ENCODE assay signal across 9 cellular contexts in the genomic region with DNA sequence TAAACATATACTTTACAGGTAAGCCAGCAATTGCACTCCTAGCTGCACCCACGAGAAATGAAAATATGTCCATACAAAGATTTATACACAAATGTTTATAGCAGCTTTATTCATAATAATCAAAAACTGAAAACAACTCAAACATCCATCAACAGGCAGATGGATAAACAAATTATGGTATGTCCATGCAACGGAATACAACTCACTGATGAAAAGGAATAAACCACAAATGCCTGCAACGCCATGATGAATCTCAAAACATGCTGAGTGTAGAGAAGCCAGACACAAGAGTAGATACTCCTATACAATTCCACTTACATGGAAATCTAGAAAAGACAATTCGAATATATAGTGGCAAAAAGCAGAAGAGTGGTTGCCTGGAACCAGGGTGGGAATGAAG.
"Had no signal": no experiment of that assay in that cellular context is flagged by ENCODE, and none has a peak within 500 bp of the region (broad histone marks: within the 10 kb centered on the region; RNA-seq: fewer than 3 reads in every experiment).

No MANE protein-coding gene starts in this region.

- H3K36me3 ChIP-seq: HAP-1 had no signal

- H3K4me2 ChIP-seq: KMS-11 had no signal

- H2AFZ ChIP-seq: GM23248 had no signal

- H3K9ac ChIP-seq: GM23248, KMS-11 had no signal

- H3K9me3 ChIP-seq: HAP-1 had no signal

- ATAC-seq: HCT116 had no signal

- H3K4me3 ChIP-seq: GM23248, HAP-1 had no signal

- H3K27ac ChIP-seq: GM23248, HL-60, KMS-11 had no signal

- DNase-seq: GM23248, GOT3, H7, IMR-90, KBM-7 had no signal

- H3K4me1 ChIP-seq: HAP-1 had no signal
